Comparison of ENCODE assay signal across 1 cellular context in the genomic region with DNA sequence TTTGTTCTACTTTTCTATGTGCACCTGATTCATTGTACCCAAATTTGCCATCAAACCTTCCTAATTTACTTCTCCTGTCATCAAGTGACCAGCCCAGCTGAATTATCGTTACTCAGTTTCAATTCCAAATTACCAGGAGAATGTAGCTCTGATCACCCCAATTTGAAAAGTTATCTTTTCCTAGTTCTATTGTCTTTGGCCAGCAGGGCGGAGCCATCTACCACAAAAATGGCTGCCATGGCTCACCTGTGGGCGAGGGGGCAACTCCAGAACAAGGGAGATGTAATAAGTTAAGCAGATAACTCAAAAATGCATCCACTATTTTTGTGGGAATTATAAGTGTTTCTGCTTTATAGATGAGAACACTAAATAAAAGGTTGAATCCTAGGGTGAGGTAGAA.
TF ChIP-seq lines count a peak whose summit lies in the region.

No MANE protein-coding gene starts in this region.

TF ChIP-seq in IMR-90, 13 proteins besides CTCF, POLR2A, EP300 and RAD21:
- TF ChIP-seq, protein P1, sequence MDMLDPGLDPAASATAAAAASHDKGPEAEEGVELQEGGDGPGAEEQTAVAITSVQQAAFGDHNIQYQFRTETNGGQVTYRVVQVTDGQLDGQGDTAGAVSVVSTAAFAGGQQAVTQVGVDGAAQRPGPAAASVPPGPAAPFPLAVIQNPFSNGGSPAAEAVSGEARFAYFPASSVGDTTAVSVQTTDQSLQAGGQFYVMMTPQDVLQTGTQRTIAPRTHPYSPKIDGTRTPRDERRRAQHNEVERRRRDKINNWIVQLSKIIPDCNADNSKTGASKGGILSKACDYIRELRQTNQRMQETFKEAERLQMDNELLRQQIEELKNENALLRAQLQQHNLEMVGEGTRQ (IDR thresholded peaks at IDR 0.05; ENCODE audit: low read depth, low read length): no peak
- TF ChIP-seq NFE2L2 (IDR thresholded peaks at IDR 0.05; ENCODE audit: low read depth, low read length) (no peak), BHLHE40 (IDR thresholded peaks at IDR 0.05; ENCODE audit: low read depth, low read length) (no peak), CHD1 (IDR thresholded peaks at IDR 0.05; ENCODE audit: low read depth, low read length) (no peak), RCOR1 (IDR thresholded peaks at IDR 0.05; ENCODE audit: insufficient replicate concordance, low read length) (no peak), FOS (IDR thresholded peaks at IDR 0.05; ENCODE audit: low read depth, low read length) (no peak), SMC3 (IDR thresholded peaks at IDR 0.05; ENCODE audit: low read depth, low read length) (no peak)
